9 cellular contexts compared by ENCODE assay signal in genomic region chr4:143402776-143403550, GRCh38.
DNase-seq lines count a peak whose midpoint lies in the region; ATAC-seq and TF ChIP-seq lines count a peak whose summit lies in the region.
"Had no signal": no experiment of that assay in that cellular context is flagged by ENCODE, and none has a peak within 500 bp of the region (broad histone marks: within the 10 kb centered on the region; RNA-seq: fewer than 3 reads in every experiment).

No MANE protein-coding gene starts in this region.

- peak; percentile 35 for DNase-seq in COLO829 (ENCODE audit: low spot score)
- DNase-seq in WTC11 (ENCODE audit: low spot score): no peak
- DNase-seq in stimulated activated naive CD4-positive, alpha-beta T cell (lab: John Stamatoyannopoulos, UW): no peak
- DNase-seq in upper lobe of left lung: no peak
- DNase-seq in activated CD4-positive, alpha-beta T cell treated with anti-CD3 and anti-CD28 coated beads for 48 hours: no peak
- DNase-seq in COR-L47 (lab: John Stamatoyannopoulos, UW): no peak

- TF ChIP-seq CTCF in WTC11 (IDR thresholded peaks at IDR 0.05) (no peak), upper lobe of left lung (IDR thresholded peaks at IDR 0.05) (no peak)

- no peaks in the 10 kb centered on the region for H3K9me3 Mint-ChIP-seq in WTC11

- H3K4me1 Mint-ChIP-seq in WTC11: peaks cover 45% of the 10 kb centered on the region

- H3K9me3 ChIP-seq in muscle layer of colon (ENCODE audit: low read length): no peaks in the 10 kb centered on the region
- no peaks in the 10 kb centered on the region for H3K9me3 ChIP-seq in upper lobe of left lung

- no peaks in the 10 kb centered on the region for H3K36me3 ChIP-seq in muscle layer of colon (ENCODE audit: insufficient read depth, low read length)
- H3K36me3 ChIP-seq in upper lobe of left lung: no peaks in the 10 kb centered on the region

- no peak for TF ChIP-seq POLR2A in upper lobe of left lung (IDR thresholded peaks at IDR 0.05)

- POLR2A ChIA-PET in WTC11 (lab: Charles Lee): no interaction called here

- no peak overlapping the region for H3K9ac ChIP-seq in muscle layer of colon (ENCODE audit: low read length)

- H3K4me1 ChIP-seq in muscle layer of colon (ENCODE audit: insufficient read depth, low read length) (peaks cover 57% of the 10 kb centered on the region), upper lobe of left lung (peaks cover 54 to 58% (median 55%) of the 10 kb centered on the region in 4 donors)

- 23 to 28% methylated on average over 4 of the region's 4 CpGs for WGBS in upper lobe of left lung, 2 donors

- H3K36me3 Mint-ChIP-seq in WTC11: no peaks in the 10 kb centered on the region

- peak; percentile 27 for ATAC-seq in GM21825 (IDR thresholded peaks at IDR 0.05; ENCODE audit: unreplicated experiment)
- ATAC-seq in WTC11: no peak
- ATAC-seq in upper lobe of left lung (ENCODE audit: low FRiP score in 2 of 2): no peak

- H3K27me3 ChIP-seq in muscle layer of colon (ENCODE audit: control insufficient read depth in 1 of 2, insufficient read depth in 2 of 2, low read length in 2 of 2) (no peaks in the 10 kb centered on the region), upper lobe of left lung (no peaks in the 10 kb centered on the region)

- H3K4me3 ChIP-seq in muscle layer of colon (ENCODE audit: low read depth in 1 of 2, low read length in 2 of 2) (no peak overlapping the region), upper lobe of left lung (no peak overlapping the region)
- H3K4me3 ChIP-seq: lung had no signal

- H3K27me3 Mint-ChIP-seq in WTC11 (ENCODE audit: low read depth): no peaks in the 10 kb centered on the region

- no peak for TF ChIP-seq EP300 in upper lobe of left lung (IDR thresholded peaks at IDR 0.05)

- H3K27ac Mint-ChIP-seq in WTC11: peak overlapping the region; percentile 52; the same call in 1 of the 2 replicates

- no peak overlapping the region for H3K4me3 Mint-ChIP-seq in WTC11

- CTCF ChIA-PET in WTC11 (lab: Charles Lee): no interaction called here

- H3K27ac ChIP-seq in muscle layer of colon (ENCODE audit: low read depth, low read length) (peak overlapping the region; percentile 0), upper lobe of left lung (peak overlapping the region in 2 of 4 donors; percentile 17 to 55)

TF ChIP-seq in WTC11, 78 proteins besides CTCF, POLR2A, EP300 and RAD21 (continues in another document):
- TF ChIP-seq NFATC4 (CRISPR knock-in tag; IDR thresholded peaks at IDR 0.05) (no peak), SP1 (CRISPR knock-in tag; conservative IDR thresholded peaks at IDR 0.05) (no peak), IRF1 (CRISPR knock-in tag; IDR thresholded peaks at IDR 0.05) (no peak), ZNF425 (CRISPR knock-in tag; conservative IDR thresholded peaks at IDR 0.05) (no peak), ZNF317 (CRISPR knock-in tag; IDR thresholded peaks at IDR 0.05; ENCODE audit: borderline replicate concordance, low read depth) (no peak), TEAD4 (CRISPR knock-in tag; IDR thresholded peaks at IDR 0.05) (no peak), NR3C1 (CRISPR knock-in tag; conservative IDR thresholded peaks at IDR 0.05; ENCODE audit: low read depth) (no peak), USF1 (CRISPR knock-in tag; IDR thresholded peaks at IDR 0.05) (no peak), ATF2 (CRISPR knock-in tag; IDR thresholded peaks at IDR 0.05; ENCODE audit: borderline replicate concordance, low read depth) (no peak), ZNF512 (CRISPR knock-in tag; IDR thresholded peaks at IDR 0.05; ENCODE audit: borderline replicate concordance) (no peak), ZNF532 (CRISPR knock-in tag; IDR thresholded peaks at IDR 0.05; ENCODE audit: borderline replicate concordance) (no peak), GABPB1 (CRISPR knock-in tag; IDR thresholded peaks at IDR 0.05) (no peak)
